ENCODE assay signal across 15 cellular contexts in genomic region chr1:162386292-162387225, GRCh38.
"Had no signal": no experiment of that assay in that cellular context is flagged by ENCODE, and none has a peak within 500 bp of the region (broad histone marks: within the 10 kb centered on the region; RNA-seq: fewer than 3 reads in every experiment).

No MANE protein-coding gene starts in this region.

- H3K9me3 ChIP-seq: ascending aorta, left lung, neutrophil, testis had no signal

- ATAC-seq: left lung, SK-N-SH treated with all-trans-retinoic acid at 6 μM for 48 hours had no signal

- DNase-seq: activated CD4-positive, alpha-beta memory T cell treated with anti-CD3 and anti-CD28 coated beads for 36 hours; activated CD4-positive, alpha-beta T cell treated with anti-CD3 and anti-CD28 coated beads for 1 hour; activated naive CD4-positive, alpha-beta T cell; dorsolateral prefrontal cortex; foreskin melanocyte; left lung; mesendoderm; stimulated activated CD4-positive, alpha-beta T cell treated with anti-CD3 and anti-CD28 coated beads, Interleukin-4, amount 100 ng/mL, for 24 hours; testis had no signal

- H3K27ac Mint-ChIP-seq: activated CD4-positive, alpha-beta memory T cell treated with anti-CD3 and anti-CD28 coated beads for 36 hours; activated T-helper 1 cell treated with anti-CD3 and anti-CD28 coated beads, Interleukin-12 subunit alpha, Interleukin-12 subunit beta, Interleukin-2, Interleukin-4 antibody, amounts not matched to agents 30 ng/mL and 10 ng/mL and 1 ng/mL, durations not matched to agents 14 hours and 24 hours and 36 hours; progenitor cell of endocrine pancreas; stimulated activated naive CD8-positive, alpha-beta T cell treated with anti-CD3 and anti-CD28 coated beads, Interleukin-15, Interleukin-2, amounts not matched to agents 100 ng/mL and 50 ng/mL, for 24 hours had no signal

- H3K27ac ChIP-seq: ascending aorta, dorsolateral prefrontal cortex, left lung, neutrophil had no signal

- H3K4me3 ChIP-seq: ascending aorta, dorsolateral prefrontal cortex, left lung, testis had no signal

- H3K4me1 ChIP-seq: ascending aorta, left lung had no signal

- H3K36me3 Mint-ChIP-seq: activated CD4-positive, alpha-beta memory T cell treated with anti-CD3 and anti-CD28 coated beads for 36 hours had no signal

- H3K27me3 ChIP-seq: ascending aorta, left lung, neutrophil, testis had no signal

- H3K9me3 Mint-ChIP-seq: activated CD4-positive, alpha-beta memory T cell treated with anti-CD3 and anti-CD28 coated beads for 36 hours; activated T-helper 1 cell treated with anti-CD3 and anti-CD28 coated beads, Interleukin-12 subunit alpha, Interleukin-12 subunit beta, Interleukin-2, Interleukin-4 antibody, amounts not matched to agents 30 ng/mL and 10 ng/mL and 1 ng/mL, durations not matched to agents 14 hours and 24 hours and 36 hours; stimulated activated naive CD8-positive, alpha-beta T cell treated with anti-CD3 and anti-CD28 coated beads, Interleukin-15, Interleukin-2, amounts not matched to agents 100 ng/mL and 50 ng/mL, for 24 hours had no signal

- H3K4me3 Mint-ChIP-seq: activated CD4-positive, alpha-beta memory T cell treated with anti-CD3 and anti-CD28 coated beads for 36 hours; activated T-helper 1 cell treated with anti-CD3 and anti-CD28 coated beads, Interleukin-12 subunit alpha, Interleukin-12 subunit beta, Interleukin-2, Interleukin-4 antibody, amounts not matched to agents 30 ng/mL and 10 ng/mL and 1 ng/mL, durations not matched to agents 14 hours and 24 hours and 36 hours; stimulated activated naive CD8-positive, alpha-beta T cell treated with anti-CD3 and anti-CD28 coated beads, Interleukin-15, Interleukin-2, amounts not matched to agents 100 ng/mL and 50 ng/mL, for 24 hours had no signal
